8 cellular contexts compared by ENCODE assay signal in the genomic region with DNA sequence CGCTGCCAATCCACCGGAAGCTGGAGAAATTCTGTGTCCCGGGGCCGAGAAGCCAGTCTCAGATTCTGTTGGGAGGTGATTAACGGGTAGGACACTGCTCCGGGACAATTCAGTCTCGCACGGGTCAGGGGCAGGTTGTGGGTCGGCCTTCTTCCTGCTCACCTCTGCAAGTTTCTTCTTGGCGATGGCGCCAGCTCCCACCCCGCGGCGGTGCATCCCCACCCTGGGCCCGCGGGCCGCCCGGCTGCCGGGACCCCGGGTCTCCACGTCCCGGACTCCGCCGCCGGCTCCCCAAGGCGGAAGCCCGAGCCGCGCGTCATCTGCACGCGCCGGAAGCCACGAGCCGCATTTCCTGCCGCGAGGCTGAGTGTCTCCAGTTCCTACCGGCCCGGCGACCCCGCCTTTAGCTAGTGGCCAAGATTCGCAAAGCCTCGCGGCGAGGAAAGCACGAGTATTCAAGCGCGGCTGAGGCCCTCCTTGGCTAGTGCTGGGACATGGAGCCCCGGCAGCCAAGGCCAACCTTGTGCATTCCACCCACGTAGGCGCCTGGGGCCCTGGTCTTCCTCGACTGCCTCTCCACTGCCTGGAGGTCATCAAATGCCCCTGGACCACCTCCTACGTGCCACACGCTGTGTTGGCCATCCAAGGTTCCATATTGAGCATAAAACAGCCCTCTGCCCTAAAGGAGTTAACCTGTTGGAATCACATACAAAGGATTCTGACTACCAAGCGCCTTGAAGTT. TPM values are rescaled to one million over a fixed set of nuclear protein-coding genes. Genes with fewer than 3 reads are reported as not detected.
DNase-seq lines count a peak whose midpoint lies in the region; ATAC-seq and TF ChIP-seq lines count a peak whose summit lies in the region.

A gene with protein sequence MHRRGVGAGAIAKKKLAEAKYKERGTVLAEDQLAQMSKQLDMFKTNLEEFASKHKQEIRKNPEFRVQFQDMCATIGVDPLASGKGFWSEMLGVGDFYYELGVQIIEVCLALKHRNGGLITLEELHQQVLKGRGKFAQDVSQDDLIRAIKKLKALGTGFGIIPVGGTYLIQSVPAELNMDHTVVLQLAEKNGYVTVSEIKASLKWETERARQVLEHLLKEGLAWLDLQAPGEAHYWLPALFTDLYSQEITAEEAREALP (minus strand): TSS at position 324 of the 742 bp plus-strand sequence. CDS start 108 bp downstream, at position 216.

- peaks cover 4% of the 10 kb centered on the region for H3K27me3 Mint-ChIP-seq in endodermal cell (ENCODE audit: insufficient read depth)

- peak within 1 kb of the TSS; percentile 96 for H3K27ac Mint-ChIP-seq in endodermal cell

- no peaks in the 10 kb centered on the region for H3K27me3 ChIP-seq in HUES48 (ENCODE audit: control insufficient read depth, insufficient read depth, low read length)
- H3K27me3 ChIP-seq in NT2/D1 (ENCODE audit: insufficient read depth, insufficient read length) = no peaks in the 10 kb centered on the region
- no peaks in the 10 kb centered on the region for H3K27me3 ChIP-seq in endodermal cell (ENCODE audit: control insufficient read depth, insufficient read depth, low read length, poor library complexity, severe bottlenecking)

- H3K27ac ChIP-seq in HUES48 (ENCODE audit: low read depth, low read length) (peak within 1 kb of the TSS; percentile 95), endodermal cell (ENCODE audit: low read depth, low read length) (peak within 1 kb of the TSS; percentile 88)

- H3K36me3 Mint-ChIP-seq in endodermal cell (ENCODE audit: low read depth) = peaks cover 27% of the 10 kb centered on the region

- WGBS in endodermal cell (ENCODE audit: insufficient coverage in 1 of 2, insufficient read length in 1 of 2), 2 experiments = 3 to 6% methylated on average over 29 to 55 of the region's 55 CpGs

- peak within 1 kb of the TSS; percentile 95 for H3K4me3 ChIP-seq in HUES48 (ENCODE audit: low read depth, low read length)
- peak within 1 kb of the TSS; percentile 99 for H3K4me3 ChIP-seq in NT2/D1 (ENCODE audit: insufficient read length, low read depth)
- H3K4me3 ChIP-seq in endodermal cell (ENCODE audit: low read length) = peak within 1 kb of the TSS; percentile 98

- no peaks in the 10 kb centered on the region for H3K9me3 ChIP-seq in HUES48 (ENCODE audit: control insufficient read depth, insufficient read depth, low read length)
- no peaks in the 10 kb centered on the region for H3K9me3 ChIP-seq in NT2/D1 (ENCODE audit: insufficient read depth, low read length)
- no peaks in the 10 kb centered on the region for H3K9me3 ChIP-seq in endodermal cell (ENCODE audit: control insufficient read depth, low read length)

- peak within 1 kb of the TSS; percentile 97 for H3K4me3 Mint-ChIP-seq in endodermal cell

- TF ChIP-seq CTCF in endodermal cell (conservative IDR thresholded peaks at IDR 0.05) = no peak

- H3K4me1 ChIP-seq in HUES48 (ENCODE audit: control insufficient read depth, insufficient read depth, low read length) = peaks cover 11% of the 10 kb centered on the region; the same call in 1 of the 2 replicates
- no peaks in the 10 kb centered on the region for H3K4me1 ChIP-seq in NT2/D1 (ENCODE audit: insufficient read depth, insufficient read length)
- H3K4me1 ChIP-seq in endodermal cell (ENCODE audit: control insufficient read depth, insufficient read depth, low read length) = no peaks in the 10 kb centered on the region

- H3K36me3 ChIP-seq in HUES48 (ENCODE audit: control insufficient read depth, insufficient read depth, low read length) (peaks cover 26% of the 10 kb centered on the region), NT2/D1 (ENCODE audit: insufficient read depth, insufficient read length, low read length) (peaks cover 37% of the 10 kb centered on the region), endodermal cell (ENCODE audit: control insufficient read depth, insufficient read depth, low read length) (peaks cover 25% of the 10 kb centered on the region)

- H3K9me3 Mint-ChIP-seq in endodermal cell = no peaks in the 10 kb centered on the region

- H3K9ac ChIP-seq in HUES48 (ENCODE audit: low read depth, low read length) (peak within 1 kb of the TSS; percentile 83), NT2/D1 (ENCODE audit: insufficient read length, low read depth) (peak within 1 kb of the TSS; percentile 95), endodermal cell (ENCODE audit: extremely low read depth, low read length, poor library complexity, severe bottlenecking) (peak within 1 kb of the TSS; percentile 96)

- H3K4me1 Mint-ChIP-seq in endodermal cell = peaks cover 9% of the 10 kb centered on the region

- ATAC-seq in GM21381 (IDR thresholded peaks at IDR 0.05; ENCODE audit: unreplicated experiment) = peak; percentile 92

- peak; percentile 97 for DNase-seq in COLO829 (ENCODE audit: low spot score)
- DNase-seq in NT2/D1 (ENCODE audit: low read depth, low spot score) = peak; percentile 94
- DNase-seq in activated CD8-positive, alpha-beta memory T cell treated with anti-CD3 and anti-CD28 coated beads, Interleukin-2, amount 50 U/mL, for 1 hour (ENCODE audit: extremely low read depth) = peak; percentile 64
- peak; percentile 100 for DNase-seq in endodermal cell
- DNase-seq in mesenteric fat pad (ENCODE audit: low spot score) = peak; percentile 98
- peak; percentile 82 for DNase-seq in stimulated activated CD8-positive, alpha-beta memory T cell treated with anti-CD3 and anti-CD28 coated beads, Interleukin-15, amount 100 ng/mL, for 1 hour (ENCODE audit: low read depth)

RNA-seq across cellular contexts. Expression of the gene that starts here (rescaled TPM):
- 100 to 1,000 TPM; 152 to 175 TPM for total RNA-seq in endodermal cell
- polyA plus RNA-seq in endodermal cell (2013, experiment 1 of 2) = 107 TPM
- 101 TPM for polyA plus RNA-seq in endodermal cell (2013, experiment 2 of 2)
- total RNA-seq in mesenteric fat pad = 104 TPM

Comparison
In these comparisons a context has a peak if more than half of its experiments do, and no peak if none do; other contexts are left out.
1. Peak in every context shown above with its lines: DNase-seq, ATAC-seq, H3K4me3 ChIP-seq and H3K27ac ChIP-seq.